20 cellular contexts compared by ENCODE assay signal in the genomic region with DNA sequence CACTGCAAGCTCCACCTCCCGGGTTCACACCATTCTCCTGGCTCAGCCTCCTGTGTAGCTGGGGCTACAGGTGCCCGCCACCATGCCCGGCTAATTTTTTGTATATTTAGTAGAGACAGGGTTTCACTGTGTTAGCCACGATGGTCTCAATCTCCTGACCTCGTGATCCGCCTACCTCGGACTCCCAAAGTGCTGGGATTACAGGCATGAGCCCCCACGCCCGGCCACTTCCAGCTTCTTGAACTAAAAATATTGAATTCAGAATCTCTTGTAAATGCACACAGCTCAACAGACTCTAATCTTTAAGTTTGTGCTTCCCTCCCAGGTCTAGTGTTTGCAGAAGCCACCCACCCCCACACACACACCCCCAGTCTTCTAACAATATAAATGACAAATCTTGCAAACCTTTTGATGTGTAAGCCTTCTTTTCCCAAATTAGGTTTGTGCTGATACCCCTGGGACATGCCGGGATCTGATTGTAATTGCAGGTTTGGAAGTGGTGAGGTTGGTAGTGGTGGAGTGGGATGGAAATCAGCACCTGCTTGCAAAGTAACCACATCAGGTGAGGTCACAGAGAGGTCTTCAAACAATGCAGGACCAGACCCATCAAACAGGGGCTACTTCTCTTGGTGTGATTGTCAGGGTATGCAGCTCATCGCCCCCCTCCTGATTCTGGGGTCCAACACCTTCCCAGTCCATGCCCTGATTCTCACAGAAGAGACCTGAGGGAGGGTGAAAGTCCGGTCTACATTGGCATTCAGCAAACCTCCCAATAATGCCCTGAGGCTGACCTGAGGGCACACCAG. TPM values are rescaled to one million over a fixed set of nuclear protein-coding genes. Genes with fewer than 3 reads are reported as not detected.
DNase-seq lines count a peak whose midpoint lies in the region; ATAC-seq and TF ChIP-seq lines count a peak whose summit lies in the region.
"Had no signal": no experiment of that assay in that cellular context is flagged by ENCODE, and none has a peak within 500 bp of the region (broad histone marks: within the 10 kb centered on the region; RNA-seq: fewer than 3 reads in every experiment).

No MANE protein-coding gene starts in this region.

- H3K36me3 ChIP-seq in BLaER1 (peaks cover 58% of the 10 kb centered on the region), suprapubic skin (no peaks in the 10 kb centered on the region)

- DNase-seq in D341Med (ENCODE audit: low spot score) (peak; percentile 5), islet precursor cell (peak; percentile 30), suprapubic skin (ENCODE audit: low spot score in 2 of 2) (peak; percentile 17 to 57), NCI-H2227 treated with DMSO at 0.1 percent for 48 hours (lab: John Stamatoyannopoulos, UW) (no peak), NCI-H2196 treated with DMSO at 0.1 percent for 48 hours (lab: John Stamatoyannopoulos, UW; ENCODE audit: unreplicated experiment) (no peak)
- DNase-seq: Caco-2; CD4-positive, alpha-beta T cell; GF-D8; H7; KG1; MV-4-11; NCI-H1694 treated with DMSO at 0.1 percent for 48 hours; NCI-H345; NCI-H524 treated with DMSO at 0.1 percent for 48 hours; NK-92 treated with Interleukin-12 subunit alpha and Interleukin-12 subunit beta, amount 100 ng/mL, for 24 hours; OCI-M1; SHP77 treated with DMSO at 0.1 percent for 48 hours; SK-N-SH had no signal

- no peak for TF ChIP-seq CTCF in suprapubic skin (IDR thresholded peaks at IDR 0.05)

- H3K4me1 ChIP-seq in BLaER1 = peaks cover 71% of the 10 kb centered on the region
- H3K4me1 ChIP-seq in suprapubic skin = peaks cover 29% of the 10 kb centered on the region
- H3K4me1 ChIP-seq: Caco-2 had no signal

- H3K27me3 ChIP-seq in BLaER1 (no peaks in the 10 kb centered on the region), suprapubic skin (peaks cover 5% of the 10 kb centered on the region)

- peak overlapping the region; percentile 89 for H3K4me2 ChIP-seq in BLaER1
- H3K4me2 ChIP-seq: SK-N-SH had no signal

- H3K9me3 ChIP-seq in BLaER1 (peaks cover 32% of the 10 kb centered on the region), suprapubic skin (no peaks in the 10 kb centered on the region)
- H3K9me3 ChIP-seq: SK-N-SH had no signal

- TF ChIP-seq POLR2A in suprapubic skin (IDR thresholded peaks at IDR 0.05) = no peak

- H3K27ac ChIP-seq in BLaER1 (no peak overlapping the region), suprapubic skin (no peak overlapping the region)

- WGBS in suprapubic skin = 82% methylated on average over 12 of the region's 12 CpGs

- ATAC-seq in HG03108 (IDR thresholded peaks at IDR 0.05; ENCODE audit: unreplicated experiment) = no peak

- H3K4me3 ChIP-seq in BLaER1 (no peak overlapping the region), suprapubic skin (no peak overlapping the region)

- no peak for TF ChIP-seq EP300 in suprapubic skin (IDR thresholded peaks at IDR 0.05)

- peaks cover 28% of the 10 kb centered on the region for H4K20me1 ChIP-seq in BLaER1

- H3K9ac ChIP-seq in BLaER1 = no peak overlapping the region
- H3K9ac ChIP-seq: SK-N-SH had no signal

RNA-seq across cellular contexts. Expression of a gene that starts 51.4 kb away (rescaled TPM):
- total RNA-seq in suprapubic skin = 1 to 10 TPM in 2 of 4 donors, under 1 TPM in 2; 0.95 to 2.7 (median 1.3) TPM
- total RNA-seq: Caco-2, H7 had no signal

RNA-seq across cellular contexts. Expression of a gene that starts 51.9 kb away (rescaled TPM):
- 10 to 100 TPM; 47.4 to 75.4 (median 67.2) TPM for total RNA-seq in suprapubic skin

Comparison
In these comparisons a context has a peak if more than half of its experiments do, and no peak if none do; other contexts are left out.
1. DNase-seq: peak in D341Med (single experiment), islet precursor cell (single experiment) and suprapubic skin (2 of 2); none in NCI-H2227 treated with DMSO at 0.1 percent for 48 hours (single experiment) and NCI-H2196 treated with DMSO at 0.1 percent for 48 hours (single experiment).